14 cellular contexts compared by ENCODE assay signal in the genomic region with DNA sequence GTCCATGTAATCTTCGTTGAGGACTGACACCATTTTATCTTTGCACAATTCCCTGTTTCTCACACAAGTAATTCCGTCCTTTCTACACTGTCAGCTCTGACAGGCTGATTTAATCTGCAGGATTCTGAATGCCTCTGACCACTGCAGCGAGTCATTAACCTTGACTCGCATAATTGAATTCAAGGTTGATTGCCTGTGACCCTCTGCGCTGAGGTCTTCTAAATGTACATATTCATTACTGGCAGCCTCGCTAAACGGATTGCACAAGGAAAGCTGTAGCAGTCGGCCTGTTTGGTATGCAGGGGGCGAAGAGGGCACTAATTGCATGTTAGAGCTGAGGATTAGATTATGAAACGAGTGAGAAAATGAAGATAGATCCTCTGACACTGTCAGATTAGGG.
"Had no signal": no experiment of that assay in that cellular context is flagged by ENCODE, and none has a peak within 500 bp of the region (broad histone marks: within the 10 kb centered on the region; RNA-seq: fewer than 3 reads in every experiment).

No MANE protein-coding gene starts in this region.

- H3K27me3 Mint-ChIP-seq: effector memory CD8-positive, alpha-beta T cell had no signal

- H3K27ac ChIP-seq: body of pancreas, stomach had no signal

- H3K4me1 Mint-ChIP-seq: central memory CD8-positive, alpha-beta T cell; nephron had no signal

- H3K9me3 ChIP-seq: body of pancreas, stomach had no signal

- H3K4me3 Mint-ChIP-seq: activated T-cell treated with anti-CD3 and anti-CD28 coated beads, Interleukin-2, amount 50 U/mL, for 4 hours; central memory CD8-positive, alpha-beta T cell; effector memory CD8-positive, alpha-beta T cell; nephron had no signal

- H3K9me3 Mint-ChIP-seq: effector memory CD8-positive, alpha-beta T cell; nephron had no signal

- ATAC-seq: activated naive CD4-positive, alpha-beta T cell treated with anti-CD3 and anti-CD28 coated beads, Interleukin-2, amount 50 U/mL, for 72 hours; activated T-cell treated with anti-CD3 and anti-CD28 coated beads, Interleukin-2, amount 50 U/mL, for 4 hours; body of pancreas; effector memory CD8-positive, alpha-beta T cell; left lobe of liver had no signal

- H3K27ac Mint-ChIP-seq: activated naive CD4-positive, alpha-beta T cell treated with anti-CD3 and anti-CD28 coated beads, Interleukin-2, amount 50 U/mL, for 72 hours; effector memory CD8-positive, alpha-beta T cell had no signal

- H3K4me1 ChIP-seq: body of pancreas, stomach had no signal

- H3K36me3 ChIP-seq: stomach had no signal

- DNase-seq: activated CD4-positive, alpha-beta T cell treated with anti-CD3 and anti-CD28 coated beads for 1 hour; activated CD4-positive, alpha-beta T cell treated with anti-CD3 and anti-CD28 coated beads, Interleukin-2, amount 50 U/mL, for 48 hours; activated effector memory CD4-positive, alpha-beta T cell treated with anti-CD3 and anti-CD28 coated beads, Interleukin-2, amount 50 U/mL, for 16 hours; activated T-cell treated with anti-CD3 and anti-CD28 coated beads, Interleukin-2, amount 50 U/mL, for 4 hours; amniotic stem cell; body of pancreas; effector memory CD8-positive, alpha-beta T cell; erythroblast; mammary epithelial cell; stomach had no signal

- H3K4me3 ChIP-seq: body of pancreas, stomach had no signal

- H3K36me3 Mint-ChIP-seq: activated naive CD4-positive, alpha-beta T cell treated with anti-CD3 and anti-CD28 coated beads, Interleukin-2, amount 50 U/mL, for 72 hours had no signal

- H3K27me3 ChIP-seq: body of pancreas, stomach had no signal
